In genomic region chr15:63913786-63914185, GRCh38 we compare ENCODE assay signal across 19 cellular contexts.
"Had no signal": no experiment of that assay in that cellular context is flagged by ENCODE, and none has a peak within 500 bp of the region (broad histone marks: within the 10 kb centered on the region; RNA-seq: fewer than 3 reads in every experiment).

No MANE protein-coding gene starts in this region.

- ATAC-seq: activated T-helper 17 cell treated with anti-CD3 and anti-CD28 coated beads, Interleukin-2, amount 50 U/mL, for 72 hours; heart right ventricle; left lung; naive thymus-derived CD8-positive, alpha-beta T cell; pancreas; psoas muscle; right cardiac atrium; stimulated activated naive CD8-positive, alpha-beta T cell treated with anti-CD3 and anti-CD28 coated beads, Interleukin-15, amount 100 ng/mL, for 72 hours; T-cell had no signal

- H3K27me3 ChIP-seq: cardiac muscle cell, heart right ventricle, left lung, pancreas, tibial artery had no signal

- H3K4me3 ChIP-seq: cardiac muscle cell, heart right ventricle, left lung, lung, pancreas, psoas muscle, tibial artery had no signal

- H3K9me3 ChIP-seq: heart right ventricle, left lung, pancreas, psoas muscle, tibial artery had no signal

- DNase-seq: activated CD4-positive, alpha-beta T cell treated with anti-CD3 and anti-CD28 coated beads for 1 hour; activated naive CD8-positive, alpha-beta T cell treated with anti-CD3 and anti-CD28 coated beads for 36 hours; activated T-cell treated with anti-CD3 and anti-CD28 coated beads, Interleukin-2, amount 50 U/mL, for 24 hours; amniotic stem cell; cortex of kidney; heart right ventricle; left lung; naive thymus-derived CD8-positive, alpha-beta T cell; pancreas; psoas muscle; right cardiac atrium; stimulated activated CD4-positive, alpha-beta T cell treated with anti-CD3 and anti-CD28 coated beads, Interleukin-12 subunit alpha, Interleukin-12 subunit beta, amount 100 ng/mL, for 4 hours; stimulated activated CD4-positive, alpha-beta T cell treated with anti-CD3 and anti-CD28 coated beads, Interleukin-4, amount 100 ng/mL, for 4 hours; stimulated activated naive CD8-positive, alpha-beta T cell treated with anti-CD3 and anti-CD28 coated beads, Interleukin-15, amount 100 ng/mL, for 72 hours; T-cell had no signal

- H3K36me3 ChIP-seq: cardiac muscle cell, left lung, pancreas, tibial artery had no signal

- H3K27ac ChIP-seq: cardiac muscle cell, left lung, pancreas, psoas muscle, tibial artery had no signal
